In the genomic region with DNA sequence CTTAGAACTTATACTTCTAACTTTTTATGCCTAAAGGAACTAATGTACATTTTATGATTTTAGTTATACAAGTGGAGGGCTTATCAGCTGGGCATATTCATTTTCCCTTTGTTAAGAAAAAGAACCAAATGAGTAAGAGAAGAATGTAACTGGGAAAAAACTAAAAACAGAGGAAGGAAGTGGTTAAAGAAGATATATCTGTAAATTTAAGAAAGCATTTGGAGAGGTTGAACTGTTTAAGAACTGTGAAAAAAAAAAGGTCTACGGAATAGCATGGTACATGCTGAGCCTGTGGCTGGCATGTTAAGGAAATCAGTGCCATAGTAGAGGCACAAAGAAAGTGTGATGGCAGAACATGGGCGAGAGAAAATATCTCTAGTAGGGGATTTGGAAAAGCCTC, we compare ENCODE assay signal across 1 cellular context.
TF ChIP-seq lines count a peak whose summit lies in the region.

No MANE protein-coding gene starts in this region.

TF ChIP-seq in H1, 55 proteins besides CTCF, POLR2A, EP300 and RAD21:
- TF ChIP-seq SAP30 (IDR thresholded peaks at IDR 0.05; ENCODE audit: insufficient read depth, insufficient replicate concordance, low read length) (no peak), EGR1 (IDR thresholded peaks at IDR 0.05; ENCODE audit: borderline replicate concordance, low read depth, low read length) (no peak), TBP (IDR thresholded peaks at IDR 0.05; ENCODE audit: low read depth, low read length) (no peak), CREB1 (IDR thresholded peaks at IDR 0.05) (no peak), SIRT6 (IDR thresholded peaks at IDR 0.05; ENCODE audit: low read length) (no peak), POU5F1 (IDR thresholded peaks at IDR 0.05; ENCODE audit: low read depth, low read length) (no peak), HDAC6 (IDR thresholded peaks at IDR 0.05; ENCODE audit: low read depth, low read length) (no peak), NANOG (IDR thresholded peaks at IDR 0.05; ENCODE audit: insufficient read depth, low read depth, low read length, poor library complexity, severe bottlenecking) (no peak), ASH2L (IDR thresholded peaks at IDR 0.05; ENCODE audit: low read length) (no peak), KDM5A (IDR thresholded peaks at IDR 0.05; ENCODE audit: low read length) (no peak), CHD2 (IDR thresholded peaks at IDR 0.05; ENCODE audit: low read length) (no peak), KDM4A (IDR thresholded peaks at IDR 0.05; ENCODE audit: low read depth, low read length, severe bottlenecking) (no peak), CTBP2 (IDR thresholded peaks at IDR 0.05; ENCODE audit: borderline replicate concordance, insufficient read depth, insufficient read length, low read length) (no peak), BRCA1 (IDR thresholded peaks at IDR 0.05; ENCODE audit: low read depth, low read length) (no peak), RXRA (IDR thresholded peaks at IDR 0.05; ENCODE audit: insufficient read depth, low read depth, low read length) (no peak), CHD1 (IDR thresholded peaks at IDR 0.05; ENCODE audit: low read depth, low read length) (no peak), SP1 (IDR thresholded peaks at IDR 0.05; ENCODE audit: low read depth, low read length) (no peak), CBX5 (IDR thresholded peaks at IDR 0.05; ENCODE audit: low read depth, low read length) (no peak)
- TF ChIP-seq, protein P1, sequence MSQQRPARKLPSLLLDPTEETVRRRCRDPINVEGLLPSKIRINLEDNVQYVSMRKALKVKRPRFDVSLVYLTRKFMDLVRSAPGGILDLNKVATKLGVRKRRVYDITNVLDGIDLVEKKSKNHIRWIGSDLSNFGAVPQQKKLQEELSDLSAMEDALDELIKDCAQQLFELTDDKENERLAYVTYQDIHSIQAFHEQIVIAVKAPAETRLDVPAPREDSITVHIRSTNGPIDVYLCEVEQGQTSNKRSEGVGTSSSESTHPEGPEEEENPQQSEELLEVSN (IDR thresholded peaks at IDR 0.05): no peak
